ENCODE assay signal across 1 cellular context in the genomic region with DNA sequence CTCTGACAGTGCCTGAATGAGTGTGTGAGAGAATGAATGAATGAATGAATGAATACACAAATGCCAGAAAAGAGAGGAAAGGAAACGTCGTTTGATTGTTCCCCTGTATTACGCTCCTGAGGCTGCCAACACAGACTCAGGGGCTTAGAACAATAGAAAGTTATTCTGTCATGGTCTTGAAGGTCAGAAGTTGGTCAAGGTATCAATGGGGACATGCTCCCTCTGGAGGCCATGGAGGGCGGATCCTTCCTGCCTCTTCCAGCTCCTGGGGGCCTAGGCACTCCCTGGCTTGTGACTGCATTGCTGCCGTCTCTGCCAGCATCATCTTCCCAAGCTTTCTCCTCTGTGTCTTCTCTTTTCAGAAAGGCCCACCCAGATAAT.
TF ChIP-seq lines count a peak whose summit lies in the region.

No MANE protein-coding gene starts in this region.

TF ChIP-seq in IMR-90, 13 proteins besides CTCF, POLR2A, EP300 and RAD21:
- no peak for TF ChIP-seq FOS (IDR thresholded peaks at IDR 0.05; ENCODE audit: low read depth, low read length)
- peak; percentile 53 for TF ChIP-seq SMC3 (IDR thresholded peaks at IDR 0.05; ENCODE audit: low read depth, low read length)
